Comparison of ENCODE assay signal across 7 cellular contexts in genomic region chr9:134298000-134298399, GRCh38.
"Had no signal": no experiment of that assay in that cellular context is flagged by ENCODE, and none has a peak within 500 bp of the region (broad histone marks: within the 10 kb centered on the region; RNA-seq: fewer than 3 reads in every experiment).

No MANE protein-coding gene starts in this region.

- H2AFZ ChIP-seq: GM23248 had no signal

- H3K4me1 ChIP-seq: HAP-1 had no signal

- ATAC-seq: HCT116, HepG2 had no signal

- H3K36me3 ChIP-seq: HAP-1 had no signal

- H3K27ac ChIP-seq: GM23248, HL-60 had no signal

- H3K9ac ChIP-seq: GM23248 had no signal

- DNase-seq: GM23248, GOT3, H7 had no signal

- H3K9me3 ChIP-seq: HAP-1 had no signal

- FAIRE-seq: HepG2 had no signal

- H3K4me3 ChIP-seq: GM23248, HAP-1 had no signal
